ENCODE assay signal across 8 cellular contexts in the genomic region with DNA sequence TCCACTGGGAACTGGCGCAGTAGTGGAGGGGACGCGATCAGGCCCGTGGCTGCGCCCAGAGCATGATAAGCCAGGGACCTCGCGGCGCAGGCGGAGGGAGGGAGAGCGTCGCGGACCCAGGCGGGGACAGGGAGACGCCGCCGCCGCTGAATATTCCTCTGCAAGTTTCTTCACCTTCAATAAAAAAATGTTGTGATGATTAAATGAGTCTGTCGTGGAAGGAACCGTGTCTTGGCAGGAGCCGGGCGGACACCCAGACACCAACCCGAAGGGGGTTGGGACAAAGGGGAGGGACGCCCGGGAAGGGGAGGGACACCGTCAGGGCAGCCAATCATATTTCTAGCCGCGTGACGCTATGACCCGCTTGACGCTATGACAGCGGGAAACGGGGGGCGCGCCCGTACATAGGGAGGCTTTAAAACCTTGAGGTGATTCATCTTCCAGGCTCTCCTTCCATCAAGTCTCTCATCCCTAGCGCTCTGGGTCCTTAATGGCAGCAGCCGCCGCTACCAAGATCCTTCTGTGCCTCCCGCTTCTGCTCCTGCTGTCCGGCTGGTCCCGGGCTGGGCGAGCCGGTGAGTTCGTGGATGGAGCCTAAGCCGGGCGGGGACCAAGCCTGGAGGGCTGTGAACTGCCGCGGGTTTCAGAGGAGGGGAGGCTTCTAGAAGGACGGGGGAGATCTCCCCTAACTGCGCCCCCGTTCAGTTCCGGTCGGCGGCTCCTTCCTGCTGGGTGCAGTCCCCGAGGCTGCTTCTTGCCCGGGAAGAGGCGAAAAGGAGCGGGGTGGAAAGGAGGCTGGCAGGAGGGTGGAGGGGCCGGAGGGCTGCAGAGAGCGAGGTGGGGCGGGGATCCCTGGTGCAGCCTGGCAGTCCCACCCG. TPM values are rescaled to one million over a fixed set of nuclear protein-coding genes. Genes with fewer than 3 reads are reported as not detected.
DNase-seq lines count a peak whose midpoint lies in the region; ATAC-seq and TF ChIP-seq lines count a peak whose summit lies in the region.

Gene ULBP2, plus strand, starts transcription at position 432 of the 878 bp plus-strand sequence. Its CDS starts 59 bp downstream, at position 491.

- H3K27me3 Mint-ChIP-seq in natural killer cell treated with Interleukin-12 subunit alpha and Interleukin-12 subunit beta and Interleukin-15 and Interleukin-18, amount 100 ng/mL, for 72 hours: peaks cover 29 to 33% of the 10 kb centered on the region in 2 donors

- peak within 1 kb of the TSS; percentile 83 for H3K4me3 ChIP-seq in fibroblast of pulmonary artery (replicated peaks; ENCODE audit: low read depth, low read length)

- peak within 1 kb of the TSS; percentile 90 for H3K4me3 Mint-ChIP-seq in natural killer cell treated with Interleukin-12 subunit alpha and Interleukin-12 subunit beta and Interleukin-15 and Interleukin-18, amount 100 ng/mL, for 72 hours
- H3K4me3 Mint-ChIP-seq in stimulated activated effector memory CD8-positive, alpha-beta T cell treated with anti-CD3 and anti-CD28 coated beads, Interleukin-12 subunit alpha, Interleukin-12 subunit beta, amount 100 ng/mL, for 72 hours: peak within 1 kb of the TSS; percentile 83

- ATAC-seq in natural killer cell treated with Interleukin-12 subunit alpha and Interleukin-12 subunit beta and Interleukin-15 and Interleukin-18, amount 100 ng/mL, for 72 hours: peak; percentile 94 to 96
- peak; percentile 96 for ATAC-seq in stimulated activated effector memory CD8-positive, alpha-beta T cell treated with anti-CD3 and anti-CD28 coated beads, Interleukin-12 subunit alpha, Interleukin-12 subunit beta, amount 100 ng/mL, for 72 hours
- no peak for ATAC-seq in HG02970 (IDR thresholded peaks at IDR 0.05; ENCODE audit: low FRiP score, unreplicated experiment)

- no peaks in the 10 kb centered on the region for H3K36me3 Mint-ChIP-seq in natural killer cell treated with Interleukin-12 subunit alpha and Interleukin-12 subunit beta and Interleukin-15 and Interleukin-18, amount 100 ng/mL, for 72 hours
- peaks cover 9% of the 10 kb centered on the region for H3K36me3 Mint-ChIP-seq in stimulated activated effector memory CD8-positive, alpha-beta T cell treated with anti-CD3 and anti-CD28 coated beads, Interleukin-12 subunit alpha, Interleukin-12 subunit beta, amount 100 ng/mL, for 72 hours

- DNase-seq in EL (peak; percentile 98), Kasumi-1 (lab: John Stamatoyannopoulos, UW) (peak; percentile 90 to 91), SHP77 (lab: John Stamatoyannopoulos, UW) (peak; percentile 68 to 72), fibroblast of pulmonary artery (ENCODE audit: low read depth) (peak; percentile 98)
- peak; percentile 82 for DNase-seq in activated T-helper 9 cell treated with anti-CD3 and anti-CD28 coated beads, Interleukin-2, amount 50 U/mL, for 16 hours (ENCODE audit: low read depth)
- peak; percentile 92 for DNase-seq in natural killer cell treated with Interleukin-12 subunit alpha and Interleukin-12 subunit beta and Interleukin-15 and Interleukin-18, amount 100 ng/mL, for 72 hours (ENCODE audit: low spot score)
- peak; percentile 72 to 90 for DNase-seq in stimulated activated effector memory CD8-positive, alpha-beta T cell treated with anti-CD3 and anti-CD28 coated beads, Interleukin-12 subunit alpha, Interleukin-12 subunit beta, amount 100 ng/mL, for 72 hours (ENCODE audit: low spot score in 2 of 2)

- no peaks in the 10 kb centered on the region for H3K9me3 Mint-ChIP-seq in natural killer cell treated with Interleukin-12 subunit alpha and Interleukin-12 subunit beta and Interleukin-15 and Interleukin-18, amount 100 ng/mL, for 72 hours
- no peaks in the 10 kb centered on the region for H3K9me3 Mint-ChIP-seq in stimulated activated effector memory CD8-positive, alpha-beta T cell treated with anti-CD3 and anti-CD28 coated beads, Interleukin-12 subunit alpha, Interleukin-12 subunit beta, amount 100 ng/mL, for 72 hours

- peak within 1 kb of the TSS in 1 of 2 donors; percentile 80 for H3K27ac Mint-ChIP-seq in natural killer cell treated with Interleukin-12 subunit alpha and Interleukin-12 subunit beta and Interleukin-15 and Interleukin-18, amount 100 ng/mL, for 72 hours
- peak within 1 kb of the TSS; percentile 69 for H3K27ac Mint-ChIP-seq in stimulated activated effector memory CD8-positive, alpha-beta T cell treated with anti-CD3 and anti-CD28 coated beads, Interleukin-12 subunit alpha, Interleukin-12 subunit beta, amount 100 ng/mL, for 72 hours

- TF ChIP-seq CTCF in fibroblast of pulmonary artery (IDR thresholded peaks at IDR 0.05; ENCODE audit: low read length, missing control alignments): no peak

- peaks cover 13 to 20% of the 10 kb centered on the region in 2 donors for H3K4me1 Mint-ChIP-seq in natural killer cell treated with Interleukin-12 subunit alpha and Interleukin-12 subunit beta and Interleukin-15 and Interleukin-18, amount 100 ng/mL, for 72 hours (ENCODE audit: low read depth in 2 of 2)
- peaks cover 38% of the 10 kb centered on the region for H3K4me1 Mint-ChIP-seq in stimulated activated effector memory CD8-positive, alpha-beta T cell treated with anti-CD3 and anti-CD28 coated beads, Interleukin-12 subunit alpha, Interleukin-12 subunit beta, amount 100 ng/mL, for 72 hours

RNA-seq across cellular contexts. Expression of gene ULBP2, which starts in this region (rescaled TPM):
- total RNA-seq in natural killer cell treated with Interleukin-12 subunit alpha and Interleukin-12 subunit beta and Interleukin-15 and Interleukin-18, amount 100 ng/mL, for 72 hours: 1 to 10 TPM in 1 of 2 donors, under 1 TPM in 1; 0.98 to 4.0 TPM
